8 cellular contexts compared by ENCODE assay signal in the genomic region with DNA sequence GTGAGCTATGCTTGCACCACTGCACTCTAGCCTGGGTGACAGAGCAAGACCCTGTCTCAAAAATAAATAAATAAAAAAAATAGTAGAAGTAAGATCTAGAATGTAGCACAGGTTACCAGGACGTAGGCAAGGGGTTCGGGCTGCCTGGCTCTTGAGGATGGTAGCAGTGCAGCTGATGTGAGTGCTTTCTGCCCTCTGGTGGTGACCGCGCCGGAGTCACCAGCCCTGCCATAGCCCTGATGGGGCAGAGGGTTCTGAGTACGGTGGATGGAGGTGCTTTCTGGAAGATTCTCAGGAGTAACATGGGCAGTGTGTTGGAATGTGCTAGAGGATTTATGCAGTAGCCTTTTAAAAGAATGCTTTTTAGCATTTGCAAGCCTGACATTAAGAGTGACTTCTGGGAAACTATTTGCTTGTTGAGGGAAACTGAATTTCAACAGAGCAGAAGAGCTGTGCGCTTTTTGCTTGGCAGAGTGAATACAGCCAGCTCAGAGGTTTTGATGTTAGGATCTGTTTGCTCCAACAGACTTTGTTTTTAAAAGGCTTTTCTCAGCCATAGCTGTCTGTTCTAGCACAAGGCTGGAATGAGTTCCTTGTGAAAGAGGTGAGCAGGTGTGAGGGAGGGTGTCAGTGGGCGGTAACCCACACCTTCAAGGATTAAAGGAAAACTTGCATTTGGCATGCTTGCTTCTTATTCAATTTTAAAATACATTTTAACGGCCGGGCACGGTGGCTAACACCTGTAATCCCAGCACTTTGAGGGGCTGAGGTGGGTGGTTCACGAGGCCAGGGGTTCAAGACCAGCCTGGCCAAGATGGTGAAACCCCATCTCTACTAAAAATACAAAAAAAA.
A peak's percentile ranks its signal among the peaks of the same experiment; 100 is the strongest.
DNase-seq lines count a peak whose midpoint lies in the region; ATAC-seq, FAIRE-seq and TF ChIP-seq lines count a peak whose summit lies in the region.

No MANE protein-coding gene starts in this region.

- H3K4me3 ChIP-seq in WERI-Rb-1 (ENCODE audit: low read depth, low read length) (no peak overlapping the region), brain microvascular endothelial cell (ENCODE audit: low read depth, low read length) (no peak overlapping the region), kidney (ENCODE audit: low read length in 2 of 2) (no peak overlapping the region)

- in situ Hi-C loops in brain microvascular endothelial cell (cut with HindIII; ENCODE audit: low pct_ligation_motif_present, low sequenced_read_pairs): no loop called here

- H3K9me3 ChIP-seq in WERI-Rb-1 (ENCODE audit: severe bottlenecking) (no peaks in the 10 kb centered on the region), kidney (ENCODE audit: control insufficient read depth in 1 of 2, low read length in 2 of 2) (no peaks in the 10 kb centered on the region)

- peaks cover 6 to 16% of the 10 kb centered on the region in 2 donors for H3K4me1 ChIP-seq in kidney (ENCODE audit: control insufficient read depth in 1 of 2, insufficient read depth in 1 of 2, low read depth in 1 of 2, low read length in 2 of 2)

- FAIRE-seq in kidney (lab: Jason Lieb, UNC): no peak

- DNase-seq in MV-4-11 (lab: John Stamatoyannopoulos, UW) (peak; percentile 33), WERI-Rb-1 (peak; percentile 66), brain microvascular endothelial cell (peak; percentile 37), kidney (no peak), OCI-M2 (lab: John Stamatoyannopoulos, UW; ENCODE audit: unreplicated experiment) (no peak)
- peak; percentile 72 to 74 for DNase-seq in stimulated activated CD4-positive, alpha-beta T cell treated with anti-CD3 and anti-CD28 coated beads, Interleukin-2, amount 100 ng/mL, for 24 hours

- H3K9ac ChIP-seq in kidney (ENCODE audit: low read length in 2 of 2): no peak overlapping the region

- H3K27me3 ChIP-seq in WERI-Rb-1 (ENCODE audit: insufficient read depth, low read depth, severe bottlenecking) (no peaks in the 10 kb centered on the region), brain microvascular endothelial cell (replicated peaks) (no peaks in the 10 kb centered on the region)

- peaks cover 62% of the 10 kb centered on the region for H3K36me3 ChIP-seq in WERI-Rb-1
- H3K36me3 ChIP-seq in brain microvascular endothelial cell (replicated peaks): peaks cover 72% of the 10 kb centered on the region
- peaks cover 37 to 39% of the 10 kb centered on the region in 2 donors for H3K36me3 ChIP-seq in kidney (ENCODE audit: control insufficient read depth in 1 of 2, insufficient read depth in 2 of 2, low read length in 2 of 2)

- peak; percentile 74 for TF ChIP-seq CTCF in GM12873 (IDR thresholded peaks at IDR 0.05; ENCODE audit: insufficient read depth, low read depth, low read length, missing control alignments)
- peak; percentile 83 for TF ChIP-seq CTCF in WERI-Rb-1 (IDR thresholded peaks at IDR 0.05; ENCODE audit: low read depth, low read length)
- peak; percentile 85 for TF ChIP-seq CTCF in brain microvascular endothelial cell (IDR thresholded peaks at IDR 0.05; ENCODE audit: low read depth, low read length, missing control alignments)
- TF ChIP-seq CTCF in kidney (IDR thresholded peaks at IDR 0.05; ENCODE audit: borderline replicate concordance, extremely low read depth, insufficient read depth): peak; percentile 74

- intact Hi-C loops in kidney (cut with DNase I): loop anchor here (10.0 kb wide), 1 partner anchor 101 kb away; no protein-coding TSS in a partner anchor

- H3K27ac ChIP-seq in WERI-Rb-1 (no peak overlapping the region), brain microvascular endothelial cell (no peak overlapping the region), kidney (ENCODE audit: low read depth in 2 of 2, low read length in 2 of 2) (no peak overlapping the region)

- ATAC-seq in GM18517 (IDR thresholded peaks at IDR 0.05; ENCODE audit: unreplicated experiment): no peak

Comparison
In these comparisons a context has a peak if more than half of its experiments do, and no peak if none do; other contexts are left out.
1. DNase-seq: peak in MV-4-11 (single experiment), WERI-Rb-1 (single experiment), brain microvascular endothelial cell (single experiment) and stimulated activated CD4-positive, alpha-beta T cell treated with anti-CD3 and anti-CD28 coated beads, Interleukin-2, amount 100 ng/mL, for 24 hours (2 of 2); none in kidney (single experiment) and OCI-M2 (single experiment).
2. Peak in every context shown above with its lines, with median percentiles within 50 percentile points of each other: CTCF ChIP-seq.